10 cellular contexts compared by ENCODE assay signal in genomic region chr9:72361227-72361626, GRCh38. TPM values are rescaled to one million over a fixed set of nuclear protein-coding genes. Genes with fewer than 3 reads are reported as not detected.
DNase-seq lines count a peak whose midpoint lies in the region; ATAC-seq, FAIRE-seq and TF ChIP-seq lines count a peak whose summit lies in the region.
"Had no signal": no experiment of that assay in that cellular context is flagged by ENCODE, and none has a peak within 500 bp of the region (broad histone marks: within the 10 kb centered on the region; RNA-seq: fewer than 3 reads in every experiment).

No MANE protein-coding gene starts in this region.

- peaks cover 80% of the 10 kb centered on the region for H3K79me2 ChIP-seq in GM12878 (ENCODE audit: control insufficient read depth, insufficient read depth, low read length)
- peaks cover 71% of the 10 kb centered on the region for H3K79me2 ChIP-seq in HepG2 (ENCODE audit: insufficient read depth, low read length)

- peaks cover 1 to 7% of the 10 kb centered on the region in 2 experiments; a peak in 2 of 4 replicates for H3K36me3 ChIP-seq in GM12878 (ENCODE audit: control insufficient read depth in 2 of 2, insufficient read depth in 2 of 2, low read length in 1 of 2)
- peaks cover 15 to 43% of the 10 kb centered on the region in 2 experiments for H3K36me3 ChIP-seq in HepG2 (replicated peaks in 1 of 2; ENCODE audit: control insufficient read depth in 1 of 2, insufficient read depth in 2 of 2, low read length in 2 of 2)
- H3K36me3 ChIP-seq in subcutaneous abdominal adipose tissue (ENCODE audit: control insufficient read depth in 5 of 5, insufficient read depth in 5 of 5, low read length in 5 of 5) = peaks cover 19 to 49% (median 42%) of the 10 kb centered on the region in 5 donors

- intact Hi-C loops in GM12878 (cut with micrococcal nuclease; ENCODE audit: unreplicated experiment) = loop anchor here (5.0 to 10.0 kb wide), 2 partner anchors 69 to 156 kb away; no protein-coding TSS in a partner anchor
- intact Hi-C loops in HepG2 (cut with micrococcal nuclease; ENCODE audit: unreplicated experiment) = loop anchor here (5.0 kb wide), 1 partner anchor 449 kb away; the partner anchor contains the start of genes ABHD17B and C9orf85

- H2AFZ ChIP-seq in GM12878 (ENCODE audit: control insufficient read depth, low read depth, low read length) (no peak overlapping the region), HepG2 (ENCODE audit: low read length) (no peak overlapping the region)

- H3K27ac ChIP-seq in GM12878 (ENCODE audit: control insufficient read depth, insufficient read depth) (no peak overlapping the region), HepG2 (ENCODE audit: extremely low read length, insufficient read depth, low read length) (peak overlapping the region; percentile 99), subcutaneous abdominal adipose tissue (ENCODE audit: low read depth, low read length) (peak overlapping the region; percentile 100)

- DNase-seq in SIG-M5 treated with dmso at 0.1 percent for 504 hours (lab: John Stamatoyannopoulos, UW; ENCODE audit: unreplicated experiment) = peak; percentile 24
- no peak for DNase-seq in SIG-M5 (lab: John Stamatoyannopoulos, UW)
- DNase-seq in GM12878 (ENCODE audit: low read depth, low spot score) = no peak
- no peak for DNase-seq in HepG2 (ENCODE audit: low spot score)
- DNase-seq in GM10266 (ENCODE audit: extremely low spot score) = no peak
- DNase-seq: stimulated activated CD4-positive, alpha-beta T cell treated with anti-CD3 and anti-CD28 coated beads, Interleukin-4, amount 100 ng/mL, for 1 hour had no signal

- H3K9ac ChIP-seq in GM12878 (ENCODE audit: control insufficient read depth, insufficient read depth, low read length) = no peak overlapping the region; the same call in 1 of the 2 replicates
- H3K9ac ChIP-seq in HepG2 (ENCODE audit: insufficient read depth, low read depth, low read length) = peak overlapping the region; percentile 97; the same call in 1 of the 2 replicates
- peak overlapping the region in 4 of 5 donors; percentile 94 to 99 (median 96) for H3K9ac ChIP-seq in subcutaneous abdominal adipose tissue (ENCODE audit: low read length in 5 of 5)

- H3K4me3 ChIP-seq in GM12878 (peak overlapping the region; percentile 35; the same call in 1 of the 2 replicates), HepG2 (replicated peaks in 1 of 3; ENCODE audit: insufficient read depth in 1 of 3, low read depth in 2 of 3, low read length in 3 of 3) (peak overlapping the region in 2 of 3 experiments; percentile 81 to 97; a peak in 3 of 6 replicates), subcutaneous abdominal adipose tissue (ENCODE audit: low read depth in 1 of 5, low read length in 5 of 5) (peak overlapping the region; percentile 82 to 98 (median 97))

- TF ChIP-seq CTCF in GM12878 (IDR thresholded peaks at IDR 0.05 in 2 of 3, conservative IDR thresholded peaks at IDR 0.05 in 1 of 3; ENCODE audit: control insufficient read depth in 2 of 3, extremely low read depth in 1 of 3, insufficient read depth in 1 of 3, low read depth in 3 of 3, low read length in 3 of 3) (no peak), HepG2 (CRISPR knock-in tag; IDR thresholded peaks at IDR 0.05) (no peak), GM10266 (IDR thresholded peaks at IDR 0.05; ENCODE audit: control insufficient read depth, insufficient read depth, low read depth, missing control alignments) (no peak)

- H4K20me1 ChIP-seq in GM12878 (ENCODE audit: control insufficient read depth, insufficient read depth) (no peaks in the 10 kb centered on the region), HepG2 (ENCODE audit: insufficient read depth, low read length) (peaks cover 55% of the 10 kb centered on the region)

- TF ChIP-seq EP300 in GM12878 (IDR thresholded peaks at IDR 0.05; ENCODE audit: borderline replicate concordance in 1 of 2, control insufficient read depth in 1 of 2, low read depth in 2 of 2, low read length in 2 of 2) (no peak), HepG2 (IDR thresholded peaks at IDR 0.05; ENCODE audit: low read depth in 2 of 2, low read length in 2 of 2) (no peak), HepG2 (CRISPR knock-in tag; IDR thresholded peaks at IDR 0.05; ENCODE audit: borderline replicate concordance) (no peak)

- BruUV-seq in GM12878 (replicated peaks; lab: Mats Ljungman, UMichigan) = no TSS peak
- BruUV-seq in HepG2 (replicated peaks; lab: Mats Ljungman, UMichigan) = no TSS peak

- H3K4me2 ChIP-seq in GM12878 (ENCODE audit: control insufficient read depth, insufficient read depth) (peak overlapping the region; percentile 67), HepG2 (ENCODE audit: low read depth, low read length) (peak overlapping the region; percentile 83)

- H3K9me3 ChIP-seq in GM12878 (replicated peaks; ENCODE audit: control insufficient read depth, insufficient read depth, low read length) = no peaks in the 10 kb centered on the region
- H3K9me3 ChIP-seq in HepG2 (ENCODE audit: low read length) = no peaks in the 10 kb centered on the region
- no peaks in the 10 kb centered on the region for H3K9me3 ChIP-seq in subcutaneous abdominal adipose tissue (ENCODE audit: control insufficient read depth in 5 of 5, low read length in 5 of 5)

- H3K27me3 ChIP-seq in GM12878 (replicated peaks in 1 of 2; ENCODE audit: control insufficient read depth in 2 of 2, insufficient read depth in 2 of 2, low read length in 1 of 2) (no peaks in the 10 kb centered on the region), HepG2 (ENCODE audit: control insufficient read depth in 1 of 2, insufficient read depth in 2 of 2, low read length in 2 of 2) (no peaks in the 10 kb centered on the region; a peak in 1 of 5 replicates), subcutaneous abdominal adipose tissue (ENCODE audit: control insufficient read depth in 5 of 5, insufficient read depth in 4 of 5, low read length in 5 of 5) (no peaks in the 10 kb centered on the region)

- TF ChIP-seq POLR2A in GM12878 (IDR thresholded peaks at IDR 0.05; ENCODE audit: low read depth, low read length) (no peak), HepG2 (IDR thresholded peaks at IDR 0.05; ENCODE audit: insufficient read depth in 1 of 2, low read depth in 2 of 2, low read length in 2 of 2) (no peak)

- FAIRE-seq in GM12878 (lab: Jason Lieb, UNC) (no peak), HepG2 (lab: Jason Lieb, UNC) (no peak)
- FAIRE-seq: A204.1 had no signal

- POLR2A ChIA-PET in GM12878 (lab: Charles Lee) (interaction anchor here (1.3 to 5.2 kb wide), 2 partner anchors 11 to 156 kb away, joined by 5 to 32 read pairs; no protein-coding TSS in a partner anchor), HepG2 (lab: Yijun Ruan, JAX) (interaction anchor here (2.1 kb wide), 1 partner anchor 497 kb away, joined by 6 read pairs; no protein-coding TSS in a partner anchor)

- in situ Hi-C loops in GM12878 (cut with MboI) = no loop called here
- in situ Hi-C loops in HepG2 (cut with HindIII; ENCODE audit: extremely low pct_ligation_motif_present, low pct_unique_long_range_greater_than_20kb) = loop anchor here (10.0 kb wide), 1 partner anchor 474 kb away; no protein-coding TSS in a partner anchor

- RAD21 ChIA-PET in GM12878 (lab: Charles Lee; ENCODE audit: unreplicated experiment) = interaction anchor here (1.0 to 5.1 kb wide), 6 partner anchors 23 to 230 kb away, joined by 3 to 33 read pairs (median 20); no protein-coding TSS in a partner anchor

- H3K4me1 ChIP-seq in GM12878 (ENCODE audit: control insufficient read depth, insufficient read depth, low read length) (peaks cover 4% of the 10 kb centered on the region), HepG2 (ENCODE audit: insufficient read depth, low read length) (peaks cover 64% of the 10 kb centered on the region), subcutaneous abdominal adipose tissue (ENCODE audit: control insufficient read depth in 5 of 5, insufficient read depth in 5 of 5, low read length in 5 of 5) (peaks cover 7 to 73% (median 66%) of the 10 kb centered on the region in 5 donors)

- 32% methylated on average over 3 of the region's 3 CpGs for WGBS in GM12878 (ENCODE audit: insufficient coverage, insufficient replicate concordance, low lambda C conversion rate, missing lambda C conversion rate)
- 43% methylated on average over 3 of the region's 3 CpGs for WGBS in HepG2 (ENCODE audit: low lambda C conversion rate)

- TF ChIP-seq RAD21 in GM12878 (IDR thresholded peaks at IDR 0.05; ENCODE audit: insufficient read depth, low read depth, low read length) (no peak), HepG2 (CRISPR knock-in tag; IDR thresholded peaks at IDR 0.05) (no peak)

- no peak for ATAC-seq in GM12878
- no peak for ATAC-seq in HepG2
- no peak for ATAC-seq in GM18907 (IDR thresholded peaks at IDR 0.05; ENCODE audit: unreplicated experiment)
- ATAC-seq in GM18511 (IDR thresholded peaks at IDR 0.05; ENCODE audit: unreplicated experiment) = no peak

- CTCF ChIA-PET in GM12878 (lab: Yijun Ruan, JAX) (interaction anchor here (0.7 to 3.1 kb wide), 5 partner anchors 9 to 231 kb away, joined by 3 to 26 read pairs (median 8); no protein-coding TSS in a partner anchor), HepG2 (lab: Yijun Ruan, JAX; ENCODE audit: low intra/inter-chr PET ratio, low total read pairs) (no interaction called here)

- SMC1A ChIA-PET in GM12878 (lab: Charles Lee; ENCODE audit: uncharacterized antibody, unreplicated experiment) = interaction anchor here (0.6 to 2.5 kb wide), 16 partner anchors 18 to 236 kb away, joined by 3 to 11 read pairs (median 4); no protein-coding TSS in a partner anchor

RNA-seq across cellular contexts. Expression of gene ZFAND5, which starts 3.8 kb away (rescaled TPM):
- 120 and 128 TPM in 2 replicates for total RNA-seq in GM12878 (2013; cell fraction: nucleolus; rRNA removed)
- 47.7 and 53.4 TPM in 2 replicates for total RNA-seq in GM12878 (2014; rRNA removed)
- 58.0 and 61.5 TPM in 2 replicates for total RNA-seq in GM12878 (2014; rRNA removed; fragmentation: Illumina TruSeq; extraction: Trizol)
- 89.3 and 89.9 TPM in 2 replicates for total RNA-seq in GM12878 (2021)
- 30.7 TPM for polyA plus RNA-seq in GM12878 (2011; ENCODE audit: low read depth)
- polyA plus RNA-seq in GM12878 (2011; rRNA removed) = 72.9 and 87.0 TPM in 2 replicates
- polyA plus RNA-seq in GM12878 (2011; cell fraction: cytosol; rRNA removed) = 36.5 and 39.5 TPM in 2 replicates
- polyA plus RNA-seq in GM12878 (2011; cell fraction: nucleus; rRNA removed) = 83.8 and 125 TPM in 2 replicates
- 81.6 and 87.5 TPM in 2 replicates for polyA plus RNA-seq in GM12878 (2012)
- 107 and 114 TPM in 2 replicates for polyA plus RNA-seq in GM12878 (2014; fragmentation: Illumina TruSeq; extraction: Trizol)
- polyA plus RNA-seq in GM12878 (2014; fragmentation: Nextera tagmentation; extraction: Ambion mirVana) = 10 to 100 TPM; 22.5 to 32.3 TPM
- 67.4 and 84.4 TPM in 2 replicates for polyA plus RNA-seq in GM12878 (2014; rRNA removed)
- polyA plus RNA-seq in GM12878 (2016; fragmentation: Nextera tagmentation; extraction: Ambion mirVana) = 10 to 100 TPM; 60.2 to 65.1 TPM
- polyA minus RNA-seq in GM12878 (2011; rRNA and poly(A)+ RNA removed) = 39.1 and 43.7 TPM in 2 replicates
- polyA minus RNA-seq in GM12878 (2011; cell fraction: cytosol; rRNA and poly(A)+ RNA removed) = 24.3 and 25.4 TPM in 2 replicates
- polyA minus RNA-seq in GM12878 (2011; cell fraction: nucleus; rRNA and poly(A)+ RNA removed) = 83.5 and 111 TPM in 2 replicates
- 41.8 and 60.2 TPM in 2 replicates for total RNA-seq in HepG2 (2016; rRNA removed; fragmentation: Illumina TruSeq; extraction: Trizol)
- 9.1 and 10.4 TPM in 2 replicates for total RNA-seq in HepG2 (2016; cell fraction: cytosol; rRNA removed; fragmentation: Illumina TruSeq; extraction: Trizol; ENCODE audit: low read depth)
- total RNA-seq in HepG2 (2016; cell fraction: insoluble cytoplasmic fraction; rRNA removed; fragmentation: Illumina TruSeq; extraction: Trizol) = 40.5 and 58.0 TPM in 2 replicates
- total RNA-seq in HepG2 (2016; cell fraction: membrane; rRNA removed; fragmentation: Illumina TruSeq; extraction: Trizol) = 31.7 and 31.9 TPM in 2 replicates
- total RNA-seq in HepG2 (2016; cell fraction: nucleus; rRNA removed; fragmentation: Illumina TruSeq; extraction: Trizol) = 93.9 and 99.5 TPM in 2 replicates
- polyA plus RNA-seq in HepG2 (2011; rRNA removed) = 49.1 and 53.4 TPM in 2 replicates
- 21.5 and 29.0 TPM in 2 replicates for polyA plus RNA-seq in HepG2 (2011; cell fraction: cytosol; rRNA removed)
- 64.8 and 78.1 TPM in 2 replicates for polyA plus RNA-seq in HepG2 (2011; cell fraction: nucleus; rRNA removed)
- polyA plus RNA-seq in HepG2 (2012) = 72.3 and 73.7 TPM in 2 replicates
- polyA plus RNA-seq in HepG2 (2016; cell fraction: cytosol; fragmentation: Illumina TruSeq; extraction: Trizol; ENCODE audit: low read depth) = 7.4 and 8.7 TPM in 2 replicates
- 62.9 and 71.0 TPM in 2 replicates for polyA plus RNA-seq in HepG2 (2016; cell fraction: insoluble cytoplasmic fraction; fragmentation: Illumina TruSeq; extraction: Trizol; ENCODE audit: low read depth)
- polyA plus RNA-seq in HepG2 (2016; cell fraction: membrane; fragmentation: Illumina TruSeq; extraction: Trizol; ENCODE audit: low read depth) = 16.8 and 17.5 TPM in 2 replicates
- 130 TPM in 2 replicates for polyA plus RNA-seq in HepG2 (2016; cell fraction: nucleus; fragmentation: Illumina TruSeq; extraction: Trizol; ENCODE audit: insufficient read depth, low read depth)
- polyA minus RNA-seq in HepG2 (2011; rRNA and poly(A)+ RNA removed; ENCODE audit: low replicate concordance) = 13.2 and 13.9 TPM in 2 replicates
- polyA minus RNA-seq in HepG2 (2011; cell fraction: cytosol; rRNA and poly(A)+ RNA removed) = 32.9 and 49.2 TPM in 2 replicates
- 141 and 188 TPM in 2 replicates for polyA minus RNA-seq in HepG2 (2011; cell fraction: nucleus; rRNA and poly(A)+ RNA removed)

Comparison
In these comparisons a context has a peak if more than half of its experiments do, and no peak if none do; other contexts are left out.
1. H3K4me3 ChIP-seq: peak in every context shown above with its lines; median percentile 97 in subcutaneous abdominal adipose tissue; 89 in HepG2; 35 in GM12878.